32 cellular contexts compared by ENCODE assay signal in the genomic region with DNA sequence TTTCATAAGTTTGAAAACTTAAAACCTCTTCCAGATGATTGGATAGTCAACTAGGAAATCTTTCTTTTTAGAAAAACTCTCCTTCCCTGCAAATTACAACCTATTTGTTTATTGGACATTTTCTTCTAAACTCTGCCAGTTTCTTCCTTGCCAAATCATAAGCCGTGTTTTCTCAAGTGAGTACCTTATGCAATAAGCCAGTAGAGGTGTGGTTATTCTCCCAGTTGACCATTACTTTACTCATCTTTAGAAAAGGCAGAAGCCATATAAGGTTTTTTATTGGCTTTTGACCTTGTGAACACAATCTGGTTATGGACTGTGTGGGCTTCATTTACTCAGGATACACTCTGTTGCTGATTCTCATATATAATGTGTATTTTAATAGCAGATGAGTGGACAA. TPM values are rescaled to one million over a fixed set of nuclear protein-coding genes. Genes with fewer than 3 reads are reported as not detected.
DNase-seq lines count a peak whose midpoint lies in the region; ATAC-seq, FAIRE-seq and TF ChIP-seq lines count a peak whose summit lies in the region.
"Had no signal": no experiment of that assay in that cellular context is flagged by ENCODE, and none has a peak within 500 bp of the region (broad histone marks: within the 10 kb centered on the region; RNA-seq: fewer than 3 reads in every experiment).

No MANE protein-coding gene starts in this region.

- no peaks in the 10 kb centered on the region for H3K27me3 ChIP-seq in liver (ENCODE audit: control insufficient read depth in 4 of 4, insufficient read depth in 4 of 4, low read length in 3 of 4)
- no peaks in the 10 kb centered on the region for H3K27me3 ChIP-seq in HepG2 (ENCODE audit: control insufficient read depth in 1 of 2, insufficient read depth in 2 of 2, low read length in 2 of 2)
- no peaks in the 10 kb centered on the region for H3K27me3 ChIP-seq in bronchial epithelial cell (ENCODE audit: control insufficient read depth, insufficient read depth, low read length)
- H3K27me3 ChIP-seq: BLaER1, cardiac muscle cell, gastrocnemius medialis, ovary, transverse colon had no signal

- TF ChIP-seq CTCF in liver (IDR thresholded peaks at IDR 0.05; ENCODE audit: low read depth, low read length, missing input control): no peak
- no peak for TF ChIP-seq CTCF in HepG2 (CRISPR knock-in tag; IDR thresholded peaks at IDR 0.05)
- no peak for TF ChIP-seq CTCF in bronchial epithelial cell (IDR thresholded peaks at IDR 0.05; ENCODE audit: insufficient read depth, low read length, severe bottlenecking)
- TF ChIP-seq CTCF in GM10248 (IDR thresholded peaks at IDR 0.05; ENCODE audit: control extremely low read depth, extremely low read depth, low read depth, missing control alignments): no peak

- BruUV-seq in HepG2 (replicated peaks; lab: Mats Ljungman, UMichigan): no TSS peak

- TF ChIP-seq POLR2A in HepG2 (IDR thresholded peaks at IDR 0.05; ENCODE audit: insufficient read depth in 1 of 2, low read depth in 2 of 2, low read length in 2 of 2): no peak

- DNase-seq in HepG2 (ENCODE audit: low spot score): no peak
- peak; percentile 15 for DNase-seq in bronchial epithelial cell (ENCODE audit: low read depth)
- no peak for DNase-seq in left lobe of liver (ENCODE audit: low spot score)
- no peak for DNase-seq in RPMI8226
- no peak for DNase-seq in GM10248 (ENCODE audit: extremely low spot score)
- DNase-seq in Right ventricle myocardium superior: no peak
- DNase-seq: activated CD8-positive, alpha-beta T cell treated with anti-CD3 and anti-CD28 coated beads, Interleukin-2, amount 10 ng/mL, durations not matched to agents 7 days and 5 days; activated gamma-delta T cell; anterior cingulate cortex; Calu3; DMS79 treated with DMSO at 0.1 percent for 48 hours; gastrocnemius medialis; GF-D8; NCI-H1417; NCI-H2081; NCI-H226; NCI-H748 treated with DMSO at 0.1 percent for 48 hours; ovary; stimulated activated CD4-positive, alpha-beta T cell treated with anti-CD3 and anti-CD28 coated beads, Interleukin-2, amount 100 ng/mL, for 24 hours; transverse colon had no signal

- intact Hi-C loops in HepG2 (cut with micrococcal nuclease; ENCODE audit: unreplicated experiment) (no loop called here), Right ventricle myocardium superior (cut with DNase I) (no loop called here)

- no peak for FAIRE-seq in HepG2 (lab: Jason Lieb, UNC)
- no peak for FAIRE-seq in bronchial epithelial cell (lab: Jason Lieb, UNC)
- FAIRE-seq: K562 had no signal

- WGBS in liver: 28% methylated on average over 1 of the region's 1 CpG
- WGBS in HepG2 (ENCODE audit: low lambda C conversion rate): 90% methylated on average over 1 of the region's 1 CpG

- H3K4me1 ChIP-seq in liver (ENCODE audit: control insufficient read depth in 4 of 4, insufficient read depth in 4 of 4, low read length in 3 of 4): peaks cover 6 to 44% (median 38%) of the 10 kb centered on the region in 4 donors
- H3K4me1 ChIP-seq in HepG2 (ENCODE audit: insufficient read depth, low read length): peaks cover 55% of the 10 kb centered on the region
- H3K4me1 ChIP-seq: gastrocnemius medialis had no signal

- CTCF ChIA-PET in HepG2 (lab: Yijun Ruan, JAX; ENCODE audit: low intra/inter-chr PET ratio, low total read pairs) (no interaction called here), GM10248 (lab: Yijun Ruan, JAX) (no interaction called here)

- peaks cover 4 to 14% (median 6%) of the 10 kb centered on the region in 4 donors for H3K36me3 ChIP-seq in liver (ENCODE audit: control insufficient read depth in 4 of 4, insufficient read depth in 3 of 4, low read depth in 1 of 4, low read length in 3 of 4)
- peaks cover 3 to 28% of the 10 kb centered on the region in 2 experiments; a peak in 3 of 5 replicates for H3K36me3 ChIP-seq in HepG2 (replicated peaks in 1 of 2; ENCODE audit: control insufficient read depth in 1 of 2, insufficient read depth in 2 of 2, low read length in 2 of 2)
- H3K36me3 ChIP-seq in bronchial epithelial cell (ENCODE audit: control insufficient read depth, insufficient read depth, low read length): peaks cover 7% of the 10 kb centered on the region
- H3K36me3 ChIP-seq: ovary had no signal

- POLR2A ChIA-PET in HepG2 (lab: Yijun Ruan, JAX): no interaction called here
- POLR2A ChIA-PET in GM10248 (lab: Yijun Ruan, JAX): no interaction called here

- H3K4me2 ChIP-seq in HepG2 (ENCODE audit: low read depth, low read length): no peak overlapping the region
- H3K4me2 ChIP-seq: BLaER1 had no signal

- peak overlapping the region in 1 of 2 donors; percentile 61 for H3K9ac ChIP-seq in liver (ENCODE audit: low read depth in 1 of 2, low read length in 2 of 2)
- H3K9ac ChIP-seq in HepG2 (ENCODE audit: insufficient read depth, low read depth, low read length): no peak overlapping the region
- H3K9ac ChIP-seq: BLaER1 had no signal

- H3K79me2 ChIP-seq in HepG2 (ENCODE audit: insufficient read depth, low read length): no peaks in the 10 kb centered on the region

- no peaks in the 10 kb centered on the region for H4K20me1 ChIP-seq in HepG2 (ENCODE audit: insufficient read depth, low read length)
- H4K20me1 ChIP-seq: BLaER1 had no signal

- no peak overlapping the region for H2AFZ ChIP-seq in HepG2 (ENCODE audit: low read length)

- in situ Hi-C loops in HepG2 (cut with HindIII; ENCODE audit: extremely low pct_ligation_motif_present, low pct_unique_long_range_greater_than_20kb): no loop called here

- H3K4me3 ChIP-seq in liver (ENCODE audit: low read depth in 1 of 3, low read length in 3 of 3) (peak overlapping the region in 2 of 3 donors; percentile 23 to 27), HepG2 (replicated peaks in 1 of 3; ENCODE audit: insufficient read depth in 1 of 3, low read depth in 2 of 3, low read length in 3 of 3) (no peak overlapping the region), bronchial epithelial cell (ENCODE audit: low read depth, low read length) (no peak overlapping the region)
- H3K4me3 ChIP-seq: BLaER1, cardiac muscle cell, coronary artery, gastrocnemius medialis, K562, ovary, SK-N-MC, transverse colon had no signal

- no peaks in the 10 kb centered on the region for H3K9me3 ChIP-seq in liver (ENCODE audit: control insufficient read depth in 4 of 4, low read length in 3 of 4)
- H3K9me3 ChIP-seq in HepG2 (ENCODE audit: low read length): no peaks in the 10 kb centered on the region
- H3K9me3 ChIP-seq: BLaER1, gastrocnemius medialis, ovary, transverse colon had no signal

- TF ChIP-seq EP300 in HepG2 (IDR thresholded peaks at IDR 0.05; ENCODE audit: low read depth in 2 of 2, low read length in 2 of 2) (no peak), HepG2 (CRISPR knock-in tag; IDR thresholded peaks at IDR 0.05; ENCODE audit: borderline replicate concordance) (no peak)

- no peak for ATAC-seq in HepG2
- peak; percentile 57 for ATAC-seq in left lobe of liver
- ATAC-seq in Right ventricle myocardium superior (ENCODE audit: poor library complexity): no peak
- ATAC-seq: activated CD8-positive, alpha-beta T cell treated with anti-CD3 and anti-CD28 coated beads, Interleukin-2, amount 10 ng/mL, durations not matched to agents 7 days and 5 days; esophagus mucosa; gastrocnemius medialis; HCT116; K562; natural killer cell treated with Interleukin-12 subunit alpha and Interleukin-12 subunit beta and Interleukin-15 and Interleukin-18, amount 100 ng/mL, for 72 hours had no signal

- H3K27ac ChIP-seq in liver (ENCODE audit: low read depth in 1 of 2, low read length in 2 of 2) (peak overlapping the region; percentile 28 to 33), HepG2 (ENCODE audit: extremely low read length, insufficient read depth, low read length) (no peak overlapping the region)
- H3K27ac ChIP-seq: BLaER1, cardiac muscle cell, coronary artery, ovary, RWPE1, SK-N-MC had no signal

- TF ChIP-seq RAD21 in liver (IDR thresholded peaks at IDR 0.05): no peak
- TF ChIP-seq RAD21 in HepG2 (CRISPR knock-in tag; IDR thresholded peaks at IDR 0.05): no peak

RNA-seq across cellular contexts. Expression of gene ACTR6, which starts 14.6 kb away (rescaled TPM):
- total RNA-seq in liver (1 to 10 TPM; 6.9 to 9.7 TPM), HepG2 (2016; rRNA removed; fragmentation: Illumina TruSeq; extraction: Trizol) (22.4 and 37.8 TPM in 2 replicates), bronchial epithelial cell (13.7 and 14.3 TPM in 2 replicates), left lobe of liver (10.2 TPM), Right ventricle myocardium superior (18.7 TPM)
- polyA plus RNA-seq in liver (1 to 10 TPM; 7.9 to 9.5 TPM), HepG2 (2011; rRNA removed) (7.6 and 12.9 TPM in 2 replicates)
- total RNA-seq in HepG2 (2016; cell fraction: cytosol; rRNA removed; fragmentation: Illumina TruSeq; extraction: Trizol; ENCODE audit: low read depth): 2.9 and 3.8 TPM in 2 replicates
- 24.5 and 40.5 TPM in 2 replicates for total RNA-seq in HepG2 (2016; cell fraction: insoluble cytoplasmic fraction; rRNA removed; fragmentation: Illumina TruSeq; extraction: Trizol)
- total RNA-seq in HepG2 (2016; cell fraction: membrane; rRNA removed; fragmentation: Illumina TruSeq; extraction: Trizol): 4.5 and 7.5 TPM in 2 replicates
- total RNA-seq in HepG2 (2016; cell fraction: nucleus; rRNA removed; fragmentation: Illumina TruSeq; extraction: Trizol): 15.4 and 16.8 TPM in 2 replicates
- 8.2 and 8.8 TPM in 2 replicates for polyA plus RNA-seq in HepG2 (2011; cell fraction: cytosol; rRNA removed)
- 7.1 and 8.9 TPM in 2 replicates for polyA plus RNA-seq in HepG2 (2011; cell fraction: nucleus; rRNA removed)
- 11.1 and 26.5 TPM in 2 replicates for polyA plus RNA-seq in HepG2 (2012)
- 1.9 and 2.1 TPM in 2 replicates for polyA plus RNA-seq in HepG2 (2016; cell fraction: cytosol; fragmentation: Illumina TruSeq; extraction: Trizol; ENCODE audit: low read depth)
- polyA plus RNA-seq in HepG2 (2016; cell fraction: insoluble cytoplasmic fraction; fragmentation: Illumina TruSeq; extraction: Trizol; ENCODE audit: low read depth): 27.7 and 30.4 TPM in 2 replicates
- polyA plus RNA-seq in HepG2 (2016; cell fraction: membrane; fragmentation: Illumina TruSeq; extraction: Trizol; ENCODE audit: low read depth): 3.2 and 3.7 TPM in 2 replicates
- 13.9 and 18.1 TPM in 2 replicates for polyA plus RNA-seq in HepG2 (2016; cell fraction: nucleus; fragmentation: Illumina TruSeq; extraction: Trizol; ENCODE audit: insufficient read depth, low read depth)
- 1.8 and 6.6 TPM in 2 replicates for polyA minus RNA-seq in HepG2 (2011; rRNA and poly(A)+ RNA removed; ENCODE audit: low replicate concordance)
- 4.1 and 7.1 TPM in 2 replicates for polyA minus RNA-seq in HepG2 (2011; cell fraction: cytosol; rRNA and poly(A)+ RNA removed)
- 18.9 and 28.3 TPM in 2 replicates for polyA minus RNA-seq in HepG2 (2011; cell fraction: nucleus; rRNA and poly(A)+ RNA removed)

RNA-seq across cellular contexts. Expression of gene DEPDC4, which starts 51.7 kb away (rescaled TPM):
- total RNA-seq in liver (1 to 10 TPM; 1.7 to 6.9 TPM), HepG2 (2016; rRNA removed; fragmentation: Illumina TruSeq; extraction: Trizol) (5.7 and 6.6 TPM in 2 replicates), bronchial epithelial cell (1.8 and 2.1 TPM in 2 replicates), left lobe of liver (2.5 TPM), Right ventricle myocardium superior (0.32 TPM)
- polyA plus RNA-seq in liver (1 to 10 TPM in 1 of 2 donors, under 1 TPM in 1; 0.39 to 2.1 TPM), HepG2 (2011; rRNA removed) (1.5 and 2.2 TPM in 2 replicates)
- 2.9 and 4.6 TPM in 2 replicates for total RNA-seq in HepG2 (2016; cell fraction: cytosol; rRNA removed; fragmentation: Illumina TruSeq; extraction: Trizol; ENCODE audit: low read depth)
- 6.5 and 7.4 TPM in 2 replicates for total RNA-seq in HepG2 (2016; cell fraction: insoluble cytoplasmic fraction; rRNA removed; fragmentation: Illumina TruSeq; extraction: Trizol)
- 2.8 and 4.0 TPM in 2 replicates for total RNA-seq in HepG2 (2016; cell fraction: membrane; rRNA removed; fragmentation: Illumina TruSeq; extraction: Trizol)
- total RNA-seq in HepG2 (2016; cell fraction: nucleus; rRNA removed; fragmentation: Illumina TruSeq; extraction: Trizol): 6.1 and 8.7 TPM in 2 replicates
- polyA plus RNA-seq in HepG2 (2011; cell fraction: cytosol; rRNA removed): 1.7 and 4.9 TPM in 2 replicates
- 1.1 and 1.6 TPM in 2 replicates for polyA plus RNA-seq in HepG2 (2011; cell fraction: nucleus; rRNA removed)
- 1.6 and 3.5 TPM in 2 replicates for polyA plus RNA-seq in HepG2 (2012)
- 1.8 and 2.8 TPM in 2 replicates for polyA plus RNA-seq in HepG2 (2016; cell fraction: cytosol; fragmentation: Illumina TruSeq; extraction: Trizol; ENCODE audit: low read depth)
- 5.9 and 6.8 TPM in 2 replicates for polyA plus RNA-seq in HepG2 (2016; cell fraction: insoluble cytoplasmic fraction; fragmentation: Illumina TruSeq; extraction: Trizol; ENCODE audit: low read depth)
- polyA plus RNA-seq in HepG2 (2016; cell fraction: membrane; fragmentation: Illumina TruSeq; extraction: Trizol; ENCODE audit: low read depth): 2.6 and 3.5 TPM in 2 replicates
- 1.7 and 7.0 TPM in 2 replicates for polyA plus RNA-seq in HepG2 (2016; cell fraction: nucleus; fragmentation: Illumina TruSeq; extraction: Trizol; ENCODE audit: insufficient read depth, low read depth)
- 0.44 and 1.1 TPM in 2 replicates for polyA minus RNA-seq in HepG2 (2011; rRNA and poly(A)+ RNA removed; ENCODE audit: low replicate concordance)
- 1.6 and 2.0 TPM in 2 replicates for polyA minus RNA-seq in HepG2 (2011; cell fraction: cytosol; rRNA and poly(A)+ RNA removed)
- polyA minus RNA-seq in HepG2 (2011; cell fraction: nucleus; rRNA and poly(A)+ RNA removed): 8.1 and 9.9 TPM in 2 replicates
- total RNA-seq: gastrocnemius medialis, lower leg skin, mononuclear cell had no signal

RNA-seq across cellular contexts. Expression of gene SCYL2, which starts 51.8 kb away (rescaled TPM):
- total RNA-seq in liver (10 to 100 TPM; 24.9 to 32.5 TPM), HepG2 (2016; rRNA removed; fragmentation: Illumina TruSeq; extraction: Trizol) (28.8 and 41.9 TPM in 2 replicates), bronchial epithelial cell (29.5 and 49.7 TPM in 2 replicates), left lobe of liver (24.2 TPM), Right ventricle myocardium superior (24.7 TPM)
- polyA plus RNA-seq in liver (10 to 100 TPM; 10.0 to 12.8 TPM), HepG2 (2011; rRNA removed) (9.3 and 11.4 TPM in 2 replicates)
- total RNA-seq in HepG2 (2016; cell fraction: cytosol; rRNA removed; fragmentation: Illumina TruSeq; extraction: Trizol; ENCODE audit: low read depth): 57.9 and 65.3 TPM in 2 replicates
- total RNA-seq in HepG2 (2016; cell fraction: insoluble cytoplasmic fraction; rRNA removed; fragmentation: Illumina TruSeq; extraction: Trizol): 26.5 and 42.6 TPM in 2 replicates
- 20.6 and 24.8 TPM in 2 replicates for total RNA-seq in HepG2 (2016; cell fraction: membrane; rRNA removed; fragmentation: Illumina TruSeq; extraction: Trizol)
- 35.3 and 36.6 TPM in 2 replicates for total RNA-seq in HepG2 (2016; cell fraction: nucleus; rRNA removed; fragmentation: Illumina TruSeq; extraction: Trizol)
- polyA plus RNA-seq in HepG2 (2011; cell fraction: cytosol; rRNA removed): 5.1 and 8.8 TPM in 2 replicates
- polyA plus RNA-seq in HepG2 (2011; cell fraction: nucleus; rRNA removed): 8.6 and 9.3 TPM in 2 replicates
- 15.7 and 16.0 TPM in 2 replicates for polyA plus RNA-seq in HepG2 (2012)
- 1.2 and 1.4 TPM in 2 replicates for polyA plus RNA-seq in HepG2 (2016; cell fraction: cytosol; fragmentation: Illumina TruSeq; extraction: Trizol; ENCODE audit: low read depth)
- polyA plus RNA-seq in HepG2 (2016; cell fraction: insoluble cytoplasmic fraction; fragmentation: Illumina TruSeq; extraction: Trizol; ENCODE audit: low read depth): 28.2 and 30.7 TPM in 2 replicates
- polyA plus RNA-seq in HepG2 (2016; cell fraction: membrane; fragmentation: Illumina TruSeq; extraction: Trizol; ENCODE audit: low read depth): 4.9 and 5.7 TPM in 2 replicates
- polyA plus RNA-seq in HepG2 (2016; cell fraction: nucleus; fragmentation: Illumina TruSeq; extraction: Trizol; ENCODE audit: insufficient read depth, low read depth): 31.7 and 38.1 TPM in 2 replicates
- 23.2 and 39.5 TPM in 2 replicates for polyA minus RNA-seq in HepG2 (2011; rRNA and poly(A)+ RNA removed; ENCODE audit: low replicate concordance)
- polyA minus RNA-seq in HepG2 (2011; cell fraction: cytosol; rRNA and poly(A)+ RNA removed): 17.8 and 20.7 TPM in 2 replicates
- 35.4 and 53.0 TPM in 2 replicates for polyA minus RNA-seq in HepG2 (2011; cell fraction: nucleus; rRNA and poly(A)+ RNA removed)

Comparison
In these comparisons a context has a peak if more than half of its experiments do, and no peak if none do; other contexts are left out.
1. H3K4me3 ChIP-seq: peak in liver (2 of 3); none in HepG2 (0 of 3) and bronchial epithelial cell (single experiment).